ENCODE assay signal across 8 cellular contexts in genomic region chr2:240560084-240560479, GRCh38. TPM values are rescaled to one million over a fixed set of nuclear protein-coding genes. Genes with fewer than 3 reads are reported as not detected.
DNase-seq lines count a peak whose midpoint lies in the region; ATAC-seq, FAIRE-seq and TF ChIP-seq lines count a peak whose summit lies in the region.

DUSP28 (plus strand) TSS chr2:240560357; CDS start chr2:240560685, 328 bp downstream.

- DNase-seq in A673 (ENCODE audit: low spot score) (peak; percentile 92), NCI-H2171 treated with DMSO at 0.1 percent for 48 hours (lab: John Stamatoyannopoulos, UW) (peak; percentile 62), bronchial epithelial cell (ENCODE audit: low read depth) (peak; percentile 60), islet precursor cell (peak; percentile 90)
- peak; percentile 79 to 83 for DNase-seq in stimulated activated CD4-positive, alpha-beta T cell treated with anti-CD3 and anti-CD28 coated beads, Interleukin-15, amount 100 ng/mL, for 1 hour (ENCODE audit: low read depth in 1 of 2, low spot score in 1 of 2)

- H3K27ac ChIP-seq in A673 (ENCODE audit: low read depth, low read length, poor library complexity, severe bottlenecking), result peak within 1 kb of the TSS; percentile 98

- ATAC-seq in GM18519 (IDR thresholded peaks at IDR 0.05; ENCODE audit: low FRiP score, unreplicated experiment) (peak; percentile 37), HG03025 (IDR thresholded peaks at IDR 0.05; ENCODE audit: low FRiP score, unreplicated experiment) (peak; percentile 55)

- H3K27me3 ChIP-seq in A673 (replicated peaks; ENCODE audit: insufficient read depth, low read depth, low read length, poor library complexity), result no peaks in the 10 kb centered on the region
- H3K27me3 ChIP-seq in bronchial epithelial cell (ENCODE audit: control insufficient read depth, insufficient read depth, low read length), result no peaks in the 10 kb centered on the region

- FAIRE-seq in bronchial epithelial cell (lab: Jason Lieb, UNC), result no peak

- no peaks in the 10 kb centered on the region for H3K9me3 ChIP-seq in A673 (ENCODE audit: low read depth, low read length, poor library complexity, severe bottlenecking)

- no peak for TF ChIP-seq CTCF in A673 (conservative IDR thresholded peaks at IDR 0.05; ENCODE audit: low read depth, low read length)
- TF ChIP-seq CTCF in WI38 (IDR thresholded peaks at IDR 0.05; ENCODE audit: low read depth, low read length), result no peak
- TF ChIP-seq CTCF in bronchial epithelial cell (IDR thresholded peaks at IDR 0.05; ENCODE audit: insufficient read depth, low read length, severe bottlenecking), result no peak

- CTCF ChIA-PET in A673 (lab: Charles Lee), result no interaction called here

- BruUV-seq in A673 (replicated peaks; lab: Mats Ljungman, UMichigan), result no TSS peak

- H3K36me3 ChIP-seq in A673 (ENCODE audit: insufficient read depth, low read length, poor library complexity, severe bottlenecking), result no peaks in the 10 kb centered on the region
- no peaks in the 10 kb centered on the region for H3K36me3 ChIP-seq in bronchial epithelial cell (ENCODE audit: control insufficient read depth, insufficient read depth, low read length)

- H3K4me1 ChIP-seq in A673 (ENCODE audit: insufficient read depth, low read length, poor library complexity, severe bottlenecking), result peaks cover 12% of the 10 kb centered on the region

- POLR2A ChIA-PET in A673 (lab: Charles Lee; ENCODE audit: low non-redundant PET), result no interaction called here

- H3K4me3 ChIP-seq in A673 (ENCODE audit: low read depth, low read length, poor library complexity, severe bottlenecking), result peak within 1 kb of the TSS; percentile 87
- H3K4me3 ChIP-seq in WI38 (ENCODE audit: low read depth, low read length), result peak within 1 kb of the TSS; percentile 66
- peak within 1 kb of the TSS; percentile 66 for H3K4me3 ChIP-seq in bronchial epithelial cell (ENCODE audit: low read depth, low read length)

- intact Hi-C loops in A673 (cut with micrococcal nuclease; ENCODE audit: unreplicated experiment), result no loop called here

RNA-seq across cellular contexts. Expression of gene DUSP28, which starts in this region (rescaled TPM):
- total RNA-seq in A673 (2021), result 4.9 and 5.1 TPM in 2 replicates
- 1.9 and 2.1 TPM in 2 replicates for total RNA-seq in bronchial epithelial cell

Comparison
In these comparisons a context has a peak if more than half of its experiments do, and no peak if none do; other contexts are left out.
1. Peak in every context shown above with its lines: DNase-seq, ATAC-seq, H3K4me3 ChIP-seq and H3K27ac ChIP-seq.